ENCODE assay signal across 9 cellular contexts in the genomic region with DNA sequence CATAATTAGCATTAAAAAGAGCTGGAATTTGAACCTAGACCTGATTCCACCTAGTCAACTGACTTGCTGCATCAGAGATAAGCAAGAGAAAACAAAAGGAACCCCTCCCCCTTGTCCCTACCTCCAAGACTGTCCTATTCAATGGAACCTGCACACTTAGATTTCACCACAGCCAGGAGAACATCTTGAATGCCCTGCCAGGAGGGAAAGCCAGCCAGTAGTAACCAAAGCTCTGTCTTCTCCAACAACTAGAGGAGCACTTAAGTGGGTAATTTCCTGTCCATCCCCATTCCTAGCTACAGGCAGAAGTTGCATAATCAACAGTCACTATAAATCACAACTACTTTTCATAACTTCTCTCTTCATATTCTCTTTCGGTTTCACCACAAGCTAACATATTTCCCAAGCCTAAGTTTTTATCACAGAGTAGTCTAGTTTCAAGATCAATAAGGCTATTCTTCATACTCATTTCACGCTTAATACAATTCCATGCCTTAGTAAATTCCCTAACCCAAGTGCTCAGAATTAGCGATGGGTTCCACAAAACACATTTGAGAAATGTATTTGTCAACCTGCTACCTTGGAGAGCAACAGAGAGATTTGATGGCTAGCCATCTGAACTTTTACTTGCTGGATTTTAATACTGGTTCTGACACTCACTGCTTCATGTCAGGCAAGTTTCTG.
DNase-seq lines count a peak whose midpoint lies in the region; ATAC-seq, FAIRE-seq and TF ChIP-seq lines count a peak whose summit lies in the region.
"Had no signal": no experiment of that assay in that cellular context is flagged by ENCODE, and none has a peak within 500 bp of the region (broad histone marks: within the 10 kb centered on the region; RNA-seq: fewer than 3 reads in every experiment).

No MANE protein-coding gene starts in this region.

- no peaks in the 10 kb centered on the region for H3K27me3 Mint-ChIP-seq in effector memory CD8-positive, alpha-beta T cell

- H3K4me3 ChIP-seq in ACC112 (ENCODE audit: low read depth, low read length) (peak overlapping the region; percentile 78), iPS-18a (ENCODE audit: low read length) (peak overlapping the region; percentile 62)

- H2AFZ ChIP-seq in ACC112 (ENCODE audit: low read length, unreplicated experiment): no peak overlapping the region

- no peak for TF ChIP-seq POLR2A in H54 (IDR thresholded peaks at IDR 0.05; ENCODE audit: low read depth, low read length)

- H3K9me3 ChIP-seq in iPS-18a (ENCODE audit: control insufficient read depth, low read depth, low read length): peaks cover 6% of the 10 kb centered on the region

- H3K79me2 ChIP-seq in ACC112 (ENCODE audit: control insufficient read depth, insufficient read depth, low read length, unreplicated experiment): peaks cover 21% of the 10 kb centered on the region

- peak; percentile 50 for DNase-seq in H54 (ENCODE audit: insufficient read length, low spot score)
- no peak for DNase-seq in COLO668 (lab: John Stamatoyannopoulos, UW; ENCODE audit: unreplicated experiment)
- DNase-seq in NCI-H1436 treated with DMSO at 0.1 percent for 48 hours (lab: John Stamatoyannopoulos, UW): no peak
- no peak for DNase-seq in effector memory CD8-positive, alpha-beta T cell
- no peak for DNase-seq in stimulated activated CD4-positive, alpha-beta T cell treated with anti-CD3 and anti-CD28 coated beads, Interleukin-2, amount 100 ng/mL, for 48 hours

- H3K9me3 Mint-ChIP-seq in effector memory CD8-positive, alpha-beta T cell: no peaks in the 10 kb centered on the region

- H3K36me3 Mint-ChIP-seq in effector memory CD8-positive, alpha-beta T cell (ENCODE audit: insufficient read depth): peaks cover 3% of the 10 kb centered on the region

- no peak for ATAC-seq in SK-N-SH treated with all-trans-retinoic acid at 6 μM for 48 hours
- no peak for ATAC-seq in effector memory CD8-positive, alpha-beta T cell (replicated peaks)

- H3K4me1 ChIP-seq in ACC112 (ENCODE audit: control insufficient read depth, insufficient read depth, low read length, unreplicated experiment) (peaks cover 17% of the 10 kb centered on the region), iPS-18a (ENCODE audit: control insufficient read depth, low read depth, low read length) (peaks cover 49% of the 10 kb centered on the region)

- H3K4me1 Mint-ChIP-seq in effector memory CD8-positive, alpha-beta T cell (ENCODE audit: low read depth in 2 of 2): peaks cover 25 to 27% of the 10 kb centered on the region in 2 donors

- H3K27me3 ChIP-seq in ACC112 (ENCODE audit: insufficient read depth, low read length) (no peaks in the 10 kb centered on the region), iPS-18a (ENCODE audit: control insufficient read depth, insufficient read depth, low read length) (peaks cover 4% of the 10 kb centered on the region)

- H3K9ac ChIP-seq in iPS-18a (ENCODE audit: low read length): no peak overlapping the region

- no peak overlapping the region for H3K4me3 Mint-ChIP-seq in effector memory CD8-positive, alpha-beta T cell

- H3K27ac ChIP-seq in ACC112 (ENCODE audit: low read depth, low read length) (no peak overlapping the region), iPS-18a (ENCODE audit: low read length) (no peak overlapping the region)

- FAIRE-seq in H54 (lab: Jason Lieb, UNC): peak; percentile 87
- FAIRE-seq: TTC549 had no signal

- H3K27ac Mint-ChIP-seq in effector memory CD8-positive, alpha-beta T cell: no peak overlapping the region

- H3K36me3 ChIP-seq in ACC112 (ENCODE audit: insufficient read depth, low read length): no peaks in the 10 kb centered on the region
- H3K36me3 ChIP-seq in iPS-18a (ENCODE audit: control insufficient read depth, low read depth, low read length): no peaks in the 10 kb centered on the region

TF ChIP-seq in SK-N-SH treated with all-trans-retinoic acid at 6 μM for 48 hours, 23 proteins besides CTCF, POLR2A, EP300 and RAD21:
- TF ChIP-seq CSDC2 (CRISPR knock-in tag; IDR thresholded peaks at IDR 0.05): no peak
- TF ChIP-seq ESRRG (CRISPR knock-in tag; IDR thresholded peaks at IDR 0.05): no peak
- TF ChIP-seq ISL1 (CRISPR knock-in tag; IDR thresholded peaks at IDR 0.05): 0 out of 2 replicates have a peak, but pooled peaks have one; percentile 8
